Comparison of ENCODE assay signal across 23 cellular contexts in the genomic region with DNA sequence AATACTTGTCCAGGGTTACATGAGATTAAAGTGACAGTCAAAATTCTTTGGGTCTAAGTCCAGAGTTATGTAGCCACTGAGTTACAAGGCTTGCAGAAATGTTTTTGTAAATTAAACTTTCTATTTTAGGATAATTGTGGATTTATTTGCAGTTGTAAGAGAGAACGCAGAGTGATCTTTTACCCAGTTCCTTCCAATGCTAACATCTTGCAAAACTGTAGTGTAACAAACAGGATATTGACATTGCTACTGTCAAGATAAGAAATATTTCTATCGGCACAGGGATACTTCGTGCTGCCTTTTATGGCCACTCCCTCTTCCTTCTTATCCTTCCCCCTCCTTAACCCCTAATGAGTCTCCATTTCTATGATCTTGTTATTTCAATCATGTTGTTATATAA.
DNase-seq lines count a peak whose midpoint lies in the region; ATAC-seq, FAIRE-seq and TF ChIP-seq lines count a peak whose summit lies in the region.
"Had no signal": no experiment of that assay in that cellular context is flagged by ENCODE, and none has a peak within 500 bp of the region (broad histone marks: within the 10 kb centered on the region; RNA-seq: fewer than 3 reads in every experiment).

No MANE protein-coding gene starts in this region.

- ATAC-seq in A549 (no peak), sciatic nerve (peak; percentile 42), HG02973 (IDR thresholded peaks at IDR 0.05; ENCODE audit: unreplicated experiment) (no peak)

- POLR2A ChIA-PET in A549 (lab: Yijun Ruan, JAX) = no interaction called here

- H3K9ac ChIP-seq in adipocyte (ENCODE audit: low read length) = peak overlapping the region; percentile 68
- H3K9ac ChIP-seq: GM23248 had no signal

- H3K9me3 ChIP-seq in A549 = 0 out of 3 replicates have a peak, but pooled peaks cover 2% of the 10 kb centered on the region
- H3K9me3 ChIP-seq in adipocyte (ENCODE audit: control insufficient read depth, low read length) = no peaks in the 10 kb centered on the region
- H3K9me3 ChIP-seq: BE2C, SJSA1 had no signal

- no peak for FAIRE-seq in A549 (lab: Jason Lieb, UNC)
- FAIRE-seq: A204.1, RCC 7860 had no signal

- no peak for TF ChIP-seq POLR2A in A549 (IDR thresholded peaks at IDR 0.05; ENCODE audit: low read length)

- TF ChIP-seq CTCF in A549 (IDR thresholded peaks at IDR 0.05) (no peak), fibroblast of villous mesenchyme (IDR thresholded peaks at IDR 0.05; ENCODE audit: insufficient read depth, low read depth, low read length) (no peak)

- H3K36me3 ChIP-seq in adipocyte (ENCODE audit: control insufficient read depth, insufficient read depth, low read length, severe bottlenecking) = no peaks in the 10 kb centered on the region
- H3K36me3 ChIP-seq: BE2C, SJSA1 had no signal

- intact Hi-C loops in sciatic nerve (cut with DNase I) = no loop called here

- no peak for TF ChIP-seq RAD21 in A549 (conservative IDR thresholded peaks at IDR 0.05 in 1 of 2, IDR thresholded peaks at IDR 0.05 in 1 of 2)

- TF ChIP-seq EP300 in A549 (IDR thresholded peaks at IDR 0.05) = no peak

- peaks cover 7% of the 10 kb centered on the region; the same call in 2 of the 3 replicates for H3K4me1 ChIP-seq in A549
- peaks cover 28% of the 10 kb centered on the region for H3K4me1 ChIP-seq in adipocyte (ENCODE audit: control insufficient read depth, insufficient read depth, low read length)
- H3K4me1 ChIP-seq: BE2C had no signal

- WGBS in A549 (ENCODE audit: missing lambda C conversion rate) = 30% methylated on average over 3 of the region's 3 CpGs

- CTCF ChIA-PET in A549 (lab: Yijun Ruan, JAX) = no interaction called here

- no peak overlapping the region for H3K27ac ChIP-seq in A549
- H3K27ac ChIP-seq: GM23248, HL-60, SJSA1 had no signal

- H3K4me2 ChIP-seq in A549 = 0 out of 3 replicates have a peak overlapping the region, but pooled peaks have one; percentile 10

- DNase-seq in A549 (ENCODE audit: low read depth in 1 of 2, low spot score in 1 of 2) (no peak), adipocyte (ENCODE audit: low read depth) (no peak), fibroblast of villous mesenchyme (ENCODE audit: low read depth) (peak; percentile 53), sciatic nerve (ENCODE audit: low spot score) (no peak), germinal center (ENCODE audit: low spot score) (no peak), GDM1 (lab: John Stamatoyannopoulos, UW) (no peak)
- DNase-seq: BE2C, EL, GM23248, H9, KG1, NCI-H1092, NCI-H1436, NCI-H187 treated with DMSO at 0.1 percent for 48 hours, NCI-H2107, NCI-H446 treated with DMSO at 0.1 percent for 48 hours, NCI-H526 treated with DMSO at 0.1 percent for 48 hours, OCI-M1 had no signal

- no peak overlapping the region for H3K4me3 ChIP-seq in A549
- H3K4me3 ChIP-seq in adipocyte (ENCODE audit: low read length) = peak overlapping the region; percentile 34
- H3K4me3 ChIP-seq in fibroblast of villous mesenchyme (ENCODE audit: low read depth, low read length) = no peak overlapping the region
- H3K4me3 ChIP-seq: GM23248, SJSA1 had no signal

- H3K27me3 ChIP-seq in adipocyte (replicated peaks; ENCODE audit: control insufficient read depth, insufficient read depth, low read length) = no peaks in the 10 kb centered on the region
- H3K27me3 ChIP-seq: BE2C, SJSA1 had no signal

TF ChIP-seq in A549, 52 proteins besides CTCF, POLR2A, EP300 and RAD21:
- no peak for TF ChIP-seq RNF2 (IDR thresholded peaks at IDR 0.05; ENCODE audit: borderline replicate concordance, low read depth)
- no peak for TF ChIP-seq TP53 (CRISPR knock-in tag; IDR thresholded peaks at IDR 0.05)
- TF ChIP-seq POLR2AphosphoS2 (conservative IDR thresholded peaks at IDR 0.05; ENCODE audit: low read length) = no peak
- no peak for TF ChIP-seq HDAC2 (IDR thresholded peaks at IDR 0.05)
- TF ChIP-seq CBX2 (IDR thresholded peaks at IDR 0.05; ENCODE audit: borderline replicate concordance, low read depth) = no peak
- no peak for TF ChIP-seq TFCP2L1 (CRISPR knock-in tag; IDR thresholded peaks at IDR 0.05)
- TF ChIP-seq NPAS2 (CRISPR knock-in tag; IDR thresholded peaks at IDR 0.05; ENCODE audit: borderline replicate concordance) = no peak
- no peak for TF ChIP-seq HOXA7 (CRISPR knock-in tag; IDR thresholded peaks at IDR 0.05)
